Comparison of ENCODE assay signal across 8 cellular contexts in genomic region chr10:95229724-95230627, GRCh38. TPM values are rescaled to one million over a fixed set of nuclear protein-coding genes. Genes with fewer than 3 reads are reported as not detected.
DNase-seq lines count a peak whose midpoint lies in the region; ATAC-seq, FAIRE-seq and TF ChIP-seq lines count a peak whose summit lies in the region.

No MANE protein-coding gene starts in this region.

- no peak for ATAC-seq in HG02885 (IDR thresholded peaks at IDR 0.05; ENCODE audit: poor library complexity, unreplicated experiment)

- peak; percentile 98 for FAIRE-seq in RCC 7860 (lab: Jason Lieb, UNC)

- peaks cover 18% of the 10 kb centered on the region for H3K36me3 ChIP-seq in WERI-Rb-1

- no peaks in the 10 kb centered on the region for H3K9me3 ChIP-seq in WERI-Rb-1 (ENCODE audit: severe bottlenecking)

- no peak overlapping the region for H3K27ac ChIP-seq in WERI-Rb-1

- DNase-seq in EH (ENCODE audit: low read depth) (peak; percentile 99), RCC 7860 (ENCODE audit: low spot score) (peak; percentile 100), epithelial cell of proximal tubule (ENCODE audit: low read depth) (peak; percentile 97), non-pigmented ciliary epithelial cell (ENCODE audit: low read depth) (peak; percentile 97), DMS153 (lab: John Stamatoyannopoulos, UW) (no peak), WERI-Rb-1 (no peak)
- DNase-seq in activated CD4-positive, CD25-positive, alpha-beta regulatory T cell treated with anti-CD3 and anti-CD28 coated beads, Interleukin-2, amount 50 U/mL, for 72 hours, result no peak

- no peak for TF ChIP-seq CTCF in epithelial cell of proximal tubule (conservative IDR thresholded peaks at IDR 0.05; ENCODE audit: low read depth, low read length)
- no peak for TF ChIP-seq CTCF in WERI-Rb-1 (IDR thresholded peaks at IDR 0.05; ENCODE audit: low read depth, low read length)

- no peaks in the 10 kb centered on the region for H3K27me3 ChIP-seq in WERI-Rb-1 (ENCODE audit: insufficient read depth, low read depth, severe bottlenecking)

- H3K4me3 ChIP-seq in epithelial cell of proximal tubule (ENCODE audit: low read depth, low read length) (peak overlapping the region; percentile 49), WERI-Rb-1 (ENCODE audit: low read depth, low read length) (no peak overlapping the region)

RNA-seq across cellular contexts. Expression of gene ACSM6, which starts 35.9 kb away (rescaled TPM):
- total RNA-seq in epithelial cell of proximal tubule, result not detected in 2 replicates

Comparison
In these comparisons a context has a peak if more than half of its experiments do, and no peak if none do; other contexts are left out.
1. DNase-seq: peak in EH (single experiment), RCC 7860 (single experiment), epithelial cell of proximal tubule (single experiment) and non-pigmented ciliary epithelial cell (single experiment); none in DMS153 (single experiment), activated CD4-positive, CD25-positive, alpha-beta regulatory T cell treated with anti-CD3 and anti-CD28 coated beads, Interleukin-2, amount 50 U/mL, for 72 hours (single experiment) and WERI-Rb-1 (single experiment).